1 cellular context compared by ENCODE assay signal in genomic region chr13:25406377-25406776, GRCh38.
TF ChIP-seq lines count a peak whose summit lies in the region.

No MANE protein-coding gene starts in this region.

TF ChIP-seq in GM12878, 131 proteins besides CTCF, POLR2A, EP300 and RAD21 (continued from another document):
- TF ChIP-seq ZBTB4 (CRISPR knock-in tag; IDR thresholded peaks at IDR 0.05) = no peak
- no peak for TF ChIP-seq TBL1XR1 (IDR thresholded peaks at IDR 0.05; ENCODE audit: low read depth, low read length)
- TF ChIP-seq RBBP5 (conservative IDR thresholded peaks at IDR 0.05) = no peak
- TF ChIP-seq BACH1 (IDR thresholded peaks at IDR 0.05; ENCODE audit: borderline replicate concordance) = no peak
- TF ChIP-seq RAD51 (IDR thresholded peaks at IDR 0.05) = no peak
